ENCODE assay signal across 8 cellular contexts in genomic region chr12:67415473-67415872, GRCh38.
DNase-seq lines count a peak whose midpoint lies in the region; ATAC-seq and TF ChIP-seq lines count a peak whose summit lies in the region.

No MANE protein-coding gene starts in this region.

- no peaks in the 10 kb centered on the region for H3K36me3 ChIP-seq in lower lobe of right lung

- H3K27ac ChIP-seq in lower lobe of right lung = no peak overlapping the region

- H3K27me3 ChIP-seq in lower lobe of right lung (ENCODE audit: low read depth) = no peaks in the 10 kb centered on the region

- ATAC-seq in lower lobe of right lung (no peak), HG02678 (IDR thresholded peaks at IDR 0.05; ENCODE audit: unreplicated experiment) (no peak)
- ATAC-seq in stimulated activated naive CD8-positive, alpha-beta T cell treated with anti-CD3 and anti-CD28 coated beads, Interleukin-15, Interleukin-2, amounts not matched to agents 100 U/mL and 50 U/mL, for 24 hours = no peak

- H3K4me3 ChIP-seq in lower lobe of right lung = no peak overlapping the region

- peak; percentile 43 for DNase-seq in Daoy (ENCODE audit: low read depth)
- DNase-seq in NCI-H1105 (lab: John Stamatoyannopoulos, UW) = peak; percentile 11
- DNase-seq in astrocyte of the hippocampus (ENCODE audit: low read depth, low spot score) = peak; percentile 59
- DNase-seq in lower lobe of right lung = no peak
- no peak for DNase-seq in effector CD8-positive, alpha-beta T cell (lab: John Stamatoyannopoulos, UW)
- no peak for DNase-seq in activated T-cell treated with anti-CD3 and anti-CD28 coated beads for 4 hours
- DNase-seq in stimulated activated naive CD8-positive, alpha-beta T cell treated with anti-CD3 and anti-CD28 coated beads, Interleukin-15, Interleukin-2, amounts not matched to agents 100 U/mL and 50 U/mL, for 24 hours = no peak

- TF ChIP-seq CTCF in lower lobe of right lung (IDR thresholded peaks at IDR 0.05) = peak; percentile 35

- intact Hi-C loops in lower lobe of right lung (cut with DNase I) = no loop called here

- no peaks in the 10 kb centered on the region for H3K9me3 ChIP-seq in lower lobe of right lung

- H3K4me1 ChIP-seq in lower lobe of right lung = no peaks in the 10 kb centered on the region

Comparison
In these comparisons a context has a peak if more than half of its experiments do, and no peak if none do; other contexts are left out.
1. DNase-seq: peak in Daoy (single experiment), NCI-H1105 (single experiment) and astrocyte of the hippocampus (single experiment); none in lower lobe of right lung (single experiment), effector CD8-positive, alpha-beta T cell (single experiment), activated T-cell treated with anti-CD3 and anti-CD28 coated beads for 4 hours (single experiment) and stimulated activated naive CD8-positive, alpha-beta T cell treated with anti-CD3 and anti-CD28 coated beads, Interleukin-15, Interleukin-2, amounts not matched to agents 100 U/mL and 50 U/mL, for 24 hours (single experiment).